In genomic region chr1:170669586-170670332, GRCh38 we compare ENCODE assay signal across 1 cellular context.
TF ChIP-seq lines count a peak whose summit lies in the region.

No MANE protein-coding gene starts in this region.

TF ChIP-seq in WTC11, 78 proteins besides CTCF, POLR2A, EP300 and RAD21 (continued from another document):
- TF ChIP-seq ZNF532 (CRISPR knock-in tag; IDR thresholded peaks at IDR 0.05; ENCODE audit: borderline replicate concordance) (no peak), ZNF121 (CRISPR knock-in tag; IDR thresholded peaks at IDR 0.05) (no peak), ARID4B (CRISPR knock-in tag; IDR thresholded peaks at IDR 0.05; ENCODE audit: borderline replicate concordance) (no peak), CDX4 (CRISPR knock-in tag; IDR thresholded peaks at IDR 0.05; ENCODE audit: borderline replicate concordance) (no peak)
